Comparison of ENCODE assay signal across 9 cellular contexts in genomic region chr16:2053897-2054296, GRCh38. TPM values are rescaled to one million over a fixed set of nuclear protein-coding genes. Genes with fewer than 3 reads are reported as not detected.
"Had no signal": no experiment of that assay in that cellular context is flagged by ENCODE, and none has a peak within 500 bp of the region (broad histone marks: within the 10 kb centered on the region; RNA-seq: fewer than 3 reads in every experiment).

No MANE protein-coding gene starts in this region.

- H2AFZ ChIP-seq: GM23248 had no signal

- H3K4me3 Mint-ChIP-seq: H9 had no signal

- H3K27ac ChIP-seq: GM23248, HL-60, KMS-11 had no signal

- H3K9me3 Mint-ChIP-seq: H9, IgD-negative memory B cell had no signal

- H3K27ac Mint-ChIP-seq: IgD-negative memory B cell had no signal

- H3K9ac ChIP-seq: GM23248, KMS-11 had no signal

- H3K4me1 Mint-ChIP-seq: H9 had no signal

- ATAC-seq: HepG2 had no signal

- H3K4me3 ChIP-seq: GM23248 had no signal

- DNase-seq: GM23248, GOT3, H9, HCEC 1CT, KBM-7 had no signal

- H3K4me2 ChIP-seq: KMS-11 had no signal

- H3K27me3 Mint-ChIP-seq: IgD-negative memory B cell had no signal

RNA-seq across cellular contexts. Expression of gene NHERF2, which starts 27.2 kb away (rescaled TPM):
- polyA plus RNA-seq: IgD-negative memory B cell had no signal

RNA-seq across cellular contexts. Expression of gene NPW, which starts 34.3 kb away (rescaled TPM):
- total RNA-seq: GM23248 had no signal
- polyA plus RNA-seq: IgD-negative memory B cell had no signal
